Comparison of ENCODE assay signal across 26 cellular contexts in genomic region chr6:23563329-23563728, GRCh38.
"Had no signal": no experiment of that assay in that cellular context is flagged by ENCODE, and none has a peak within 500 bp of the region (broad histone marks: within the 10 kb centered on the region; RNA-seq: fewer than 3 reads in every experiment).

No MANE protein-coding gene starts in this region.

- ATAC-seq: effector memory CD8-positive, alpha-beta T cell; esophagus mucosa; gastrocnemius medialis; heart right ventricle; left cardiac atrium; lower lobe of right lung; mucosa of descending colon had no signal

- H3K36me3 ChIP-seq: colonic mucosa, esophagus squamous epithelium, gastrocnemius medialis, heart right ventricle, left ventricle myocardium inferior, lower lobe of right lung had no signal

- H3K4me3 ChIP-seq: colonic mucosa, esophagus squamous epithelium, gastrocnemius medialis, heart right ventricle, left ventricle myocardium inferior, lower lobe of right lung, mucosa of descending colon had no signal

- H3K27me3 ChIP-seq: colonic mucosa, esophagus squamous epithelium, gastrocnemius medialis, heart right ventricle had no signal

- H3K27ac ChIP-seq: colonic mucosa, epithelial cell of prostate, esophagus squamous epithelium, gastrocnemius medialis, heart right ventricle, left ventricle myocardium inferior, lower lobe of right lung had no signal

- DNase-seq: cerebellar nuclear complex; colonic mucosa; cortex of kidney; effector CD8-positive, alpha-beta T cell; effector memory CD8-positive, alpha-beta T cell; endodermal cell; erythroblast; esophagus squamous epithelium; foreskin fibroblast; foreskin melanocyte; gastrocnemius medialis; glutamatergic neuron; head of caudate nucleus; heart right ventricle; hippocampal formation; immature natural killer cell; islet precursor cell; kidney; kidney glomerular epithelial cell; left cardiac atrium; left ventricle myocardium inferior; lower lobe of right lung; mesenchymal stem cell had no signal

- H3K9me3 ChIP-seq: colonic mucosa, gastrocnemius medialis, lower lobe of right lung had no signal

- H3K4me1 ChIP-seq: colonic mucosa, esophagus squamous epithelium, gastrocnemius medialis, heart right ventricle, left ventricle myocardium inferior, lower lobe of right lung had no signal
